8 cellular contexts compared by ENCODE assay signal in genomic region chrX:154457491-154458115, GRCh38. TPM values are rescaled to one million over a fixed set of nuclear protein-coding genes. Genes with fewer than 3 reads are reported as not detected.
DNase-seq lines count a peak whose midpoint lies in the region; ATAC-seq and TF ChIP-seq lines count a peak whose summit lies in the region.

No MANE protein-coding gene starts in this region.

- no peaks in the 10 kb centered on the region for H3K27me3 ChIP-seq in gastroesophageal sphincter
- no peaks in the 10 kb centered on the region for H3K27me3 ChIP-seq in prostate gland (replicated peaks; ENCODE audit: insufficient read depth)

- no peak for TF ChIP-seq POLR2A in gastroesophageal sphincter (IDR thresholded peaks at IDR 0.05)
- no peak for TF ChIP-seq POLR2A in prostate gland (IDR thresholded peaks at IDR 0.05)

- H3K9me3 ChIP-seq in gastroesophageal sphincter (no peaks in the 10 kb centered on the region), prostate gland (no peaks in the 10 kb centered on the region)

- H3K4me1 ChIP-seq in gastroesophageal sphincter, result peaks cover 0 to 16% (median 0%) of the 10 kb centered on the region in 3 donors
- peaks cover 3% of the 10 kb centered on the region for H3K4me1 ChIP-seq in prostate gland (replicated peaks)

- TF ChIP-seq CTCF in gastroesophageal sphincter (IDR thresholded peaks at IDR 0.05), result no peak
- TF ChIP-seq CTCF in prostate gland (IDR thresholded peaks at IDR 0.05), result no peak

- H3K27ac ChIP-seq in gastroesophageal sphincter, result peak overlapping the region in 3 of 4 donors; percentile 71 to 84 (median 82)
- peak overlapping the region; percentile 73 to 77 for H3K27ac ChIP-seq in prostate gland

- DNase-seq in NCI-H2227 (lab: John Stamatoyannopoulos, UW; ENCODE audit: unreplicated experiment) (peak; percentile 74), NCI-H2227 treated with DMSO at 0.1 percent for 48 hours (lab: John Stamatoyannopoulos, UW) (no peak), NCI-H2171 (lab: John Stamatoyannopoulos, UW) (peak; percentile 27), prostate gland (ENCODE audit: low spot score) (no peak), mesenteric fat pad (ENCODE audit: low spot score) (no peak)
- DNase-seq in activated T-helper 1 cell treated with anti-CD3 and anti-CD28 coated beads, Interleukin-2, amount 50 U/mL, for 16 hours (ENCODE audit: low read depth in 1 of 2, low spot score in 1 of 2), result peak; percentile 14 to 40

- 9 to 56% methylated on average over 5 to 7 of the region's 65 CpGs for WGBS in gastroesophageal sphincter (ENCODE audit: low coverage in 1 of 2), 2 donors
- 9% methylated on average over 22 of the region's 65 CpGs for WGBS in prostate gland

- H3K36me3 ChIP-seq in gastroesophageal sphincter (peaks cover 0 to 25% of the 10 kb centered on the region in 2 donors), prostate gland (no peaks in the 10 kb centered on the region)

- intact Hi-C loops in prostate gland (cut with DNase I), result no loop called here

- ATAC-seq in HG02798 (IDR thresholded peaks at IDR 0.05; ENCODE audit: poor library complexity, unreplicated experiment) (peak; percentile 74), gastroesophageal sphincter (peak; percentile 44)

- H3K4me3 ChIP-seq in gastroesophageal sphincter (peak overlapping the region; percentile 64 to 74), prostate gland (peak overlapping the region; percentile 52 to 53)

- no peak for TF ChIP-seq EP300 in gastroesophageal sphincter (IDR thresholded peaks at IDR 0.05)

RNA-seq across cellular contexts. Expression of gene PLXNA3, which starts 0.5 kb away (rescaled TPM):
- total RNA-seq in gastroesophageal sphincter (10 to 100 TPM in 2 of 4 donors, 1 to 10 TPM in 2; 1.5 to 13.9 (median 8.2) TPM), prostate gland (10 to 100 TPM; 15.7 to 21.0 TPM), mesenteric fat pad (57.2 TPM)

RNA-seq across cellular contexts. Expression of gene FAM50A, which starts 13.7 kb away (rescaled TPM):
- total RNA-seq in gastroesophageal sphincter, result 10 to 100 TPM; 49.8 to 58.2 (median 53.4) TPM
- total RNA-seq in prostate gland, result 10 to 100 TPM; 32.9 to 35.8 TPM
- total RNA-seq in mesenteric fat pad, result 88.3 TPM

RNA-seq across cellular contexts. Expression of gene GDI1, which starts 20.6 kb away (rescaled TPM):
- 100 to 1,000 TPM; 105 to 160 (median 121) TPM for total RNA-seq in gastroesophageal sphincter
- total RNA-seq in prostate gland, result 100 to 1,000 TPM in 1 of 2 donors, 10 to 100 TPM in 1; 52.9 to 148 TPM
- 82.6 TPM for total RNA-seq in mesenteric fat pad

RNA-seq across cellular contexts. Expression of gene LAGE3, which starts 21.5 kb away (rescaled TPM):
- total RNA-seq in gastroesophageal sphincter, result 10 to 100 TPM; 16.3 to 21.3 (median 17.2) TPM
- 10 to 100 TPM; 39.1 to 44.2 TPM for total RNA-seq in prostate gland
- 13.6 TPM for total RNA-seq in mesenteric fat pad

RNA-seq across cellular contexts. Expression of gene UBL4A, which starts 28.8 kb away (rescaled TPM):
- 10 to 100 TPM; 35.9 to 80.2 (median 47.0) TPM for total RNA-seq in gastroesophageal sphincter
- 10 to 100 TPM; 31.9 to 53.7 TPM for total RNA-seq in prostate gland
- total RNA-seq in mesenteric fat pad, result 29.1 TPM

Comparison
In these comparisons a context has a peak if more than half of its experiments do, and no peak if none do; other contexts are left out.
1. DNase-seq: peak in NCI-H2227 (single experiment), NCI-H2171 (single experiment) and activated T-helper 1 cell treated with anti-CD3 and anti-CD28 coated beads, Interleukin-2, amount 50 U/mL, for 16 hours (2 of 2); none in NCI-H2227 treated with DMSO at 0.1 percent for 48 hours (single experiment), prostate gland (single experiment) and mesenteric fat pad (single experiment).